Comparison of ENCODE assay signal across 6 cellular contexts in genomic region chr19:17246681-17247425, GRCh38. TPM values are rescaled to one million over a fixed set of nuclear protein-coding genes. Genes with fewer than 3 reads are reported as not detected.
A peak's percentile ranks its signal among the peaks of the same experiment; 100 is the strongest.
DNase-seq lines count a peak whose midpoint lies in the region; ATAC-seq, FAIRE-seq and TF ChIP-seq lines count a peak whose summit lies in the region.

No MANE protein-coding gene starts in this region.

- no peaks in the 10 kb centered on the region for H3K9me2 ChIP-seq in Karpas-422 (replicated peaks; ENCODE audit: insufficient read depth, low read length)

- H3K36me3 Mint-ChIP-seq in endodermal cell (ENCODE audit: low read depth) = peaks cover 3% of the 10 kb centered on the region

- H3K4me2 ChIP-seq in A549 (peak overlapping the region; percentile 90), Karpas-422 (ENCODE audit: low read depth, low read length, poor library complexity, severe bottlenecking) (peak overlapping the region; percentile 98)

- H3K9me3 Mint-ChIP-seq in endodermal cell = no peaks in the 10 kb centered on the region

- H2AFZ ChIP-seq in Karpas-422 (ENCODE audit: low read length) = peak overlapping the region; percentile 96

- H3K4me1 Mint-ChIP-seq in endodermal cell = peaks cover 31% of the 10 kb centered on the region

- H3K36me3 ChIP-seq in Karpas-422 (ENCODE audit: insufficient read depth, low read length) (no peaks in the 10 kb centered on the region), endodermal cell (ENCODE audit: control insufficient read depth, insufficient read depth, low read length) (no peaks in the 10 kb centered on the region), sigmoid colon (no peaks in the 10 kb centered on the region)

- intact Hi-C loops in sigmoid colon (cut with DNase I) = loop anchor here (5.0 kb wide), 2 partner anchors 35 to 60 kb away; partner anchors contain the start of genes ANKLE1, DDA1 and MRPL34

- peak overlapping the region; percentile 99 for H3K27ac Mint-ChIP-seq in endodermal cell

- peak overlapping the region; percentile 93 for H3K4me3 ChIP-seq in A549
- H3K4me3 ChIP-seq in Karpas-422 (ENCODE audit: low read length) = peak overlapping the region; percentile 75
- peak overlapping the region; percentile 65 for H3K4me3 ChIP-seq in endodermal cell (ENCODE audit: low read length)
- H3K4me3 ChIP-seq in sigmoid colon = peak overlapping the region; percentile 46 to 95 (median 84)

- H3K27me3 Mint-ChIP-seq in endodermal cell (ENCODE audit: insufficient read depth) = no peaks in the 10 kb centered on the region

- no peaks in the 10 kb centered on the region for H3K27me3 ChIP-seq in Karpas-422 (ENCODE audit: low read length)
- no peaks in the 10 kb centered on the region for H3K27me3 ChIP-seq in endodermal cell (ENCODE audit: control insufficient read depth, insufficient read depth, low read length, poor library complexity, severe bottlenecking)
- no peaks in the 10 kb centered on the region for H3K27me3 ChIP-seq in sigmoid colon

- 3% methylated on average over 12 of the region's 21 CpGs for WGBS in A549 (ENCODE audit: missing lambda C conversion rate)
- WGBS in endodermal cell (ENCODE audit: insufficient coverage in 1 of 2, insufficient read length in 1 of 2), 2 experiments = 17 to 27% methylated on average over 9 to 21 of the region's 21 CpGs
- WGBS in sigmoid colon, 2 donors = 6 to 20% methylated on average over 21 of the region's 21 CpGs

- FAIRE-seq in A549 (lab: Jason Lieb, UNC) = no peak

- ATAC-seq in A549 = peak; percentile 20 to 51; a peak in 4 of 6 replicates

- peaks cover 24% of the 10 kb centered on the region for H3K79me2 ChIP-seq in Karpas-422 (ENCODE audit: low read length)

- H3K9ac ChIP-seq in Karpas-422 (ENCODE audit: low read length) (peak overlapping the region; percentile 82), endodermal cell (ENCODE audit: extremely low read depth, low read length, poor library complexity, severe bottlenecking) (peak overlapping the region; percentile 8)

- peaks cover 53% of the 10 kb centered on the region for H3K4me1 ChIP-seq in A549
- peaks cover 39% of the 10 kb centered on the region for H3K4me1 ChIP-seq in Karpas-422 (ENCODE audit: low read length)
- peaks cover 18% of the 10 kb centered on the region for H3K4me1 ChIP-seq in endodermal cell (ENCODE audit: control insufficient read depth, insufficient read depth, low read length)
- peaks cover 0 to 42% (median 31%) of the 10 kb centered on the region in 4 donors for H3K4me1 ChIP-seq in sigmoid colon

- TF ChIP-seq CTCF in A549 (IDR thresholded peaks at IDR 0.05) (no peak), endodermal cell (conservative IDR thresholded peaks at IDR 0.05) (no peak), sigmoid colon (IDR thresholded peaks at IDR 0.05) (no peak)

- H3K27ac ChIP-seq in A549 = peak overlapping the region; percentile 92 to 96
- no peak overlapping the region; the same call in 1 of the 2 replicates for H3K27ac ChIP-seq in Karpas-422 (ENCODE audit: low read length)
- peak overlapping the region; percentile 95 for H3K27ac ChIP-seq in endodermal cell (ENCODE audit: low read depth, low read length)
- peak overlapping the region; percentile 81 to 88 (median 84) for H3K27ac ChIP-seq in sigmoid colon

- H3K9me3 ChIP-seq in A549 = no peaks in the 10 kb centered on the region
- no peaks in the 10 kb centered on the region for H3K9me3 ChIP-seq in Karpas-422 (ENCODE audit: low read length)
- no peaks in the 10 kb centered on the region for H3K9me3 ChIP-seq in endodermal cell (ENCODE audit: control insufficient read depth, low read length)
- H3K9me3 ChIP-seq in sigmoid colon = no peaks in the 10 kb centered on the region

- CTCF ChIA-PET in A549 (lab: Yijun Ruan, JAX) = interaction anchor here (4.9 kb wide), 1 partner anchor 14 kb away, joined by 51 read pairs; no protein-coding TSS in a partner anchor

- DNase-seq in A549 (ENCODE audit: low read depth in 1 of 2, low spot score in 1 of 2) (peak in 1 of 2 experiments; percentile 68), Karpas-422 (no peak), endodermal cell (no peak), sigmoid colon (no peak), GOT3 (lab: John Stamatoyannopoulos, UW) (no peak)
- DNase-seq in activated CD4-positive, CD25-positive, alpha-beta regulatory T cell treated with anti-CD3 and anti-CD28 coated beads, Interleukin-2, amount 50 U/mL, for 72 hours = no peak

- TF ChIP-seq POLR2A in A549 (IDR thresholded peaks at IDR 0.05; ENCODE audit: low read length) (no peak; the same call in 1 of the 2 replicates), sigmoid colon (IDR thresholded peaks at IDR 0.05) (no peak)

- peak overlapping the region; percentile 70 for H3K4me3 Mint-ChIP-seq in endodermal cell

- TF ChIP-seq EP300 in A549 (IDR thresholded peaks at IDR 0.05) (no peak), sigmoid colon (IDR thresholded peaks at IDR 0.05) (no peak)

- peaks cover 16% of the 10 kb centered on the region for H4K20me1 ChIP-seq in Karpas-422 (ENCODE audit: insufficient read depth, low read depth, low read length)

- no peak for TF ChIP-seq RAD21 in A549 (conservative IDR thresholded peaks at IDR 0.05 in 1 of 2, IDR thresholded peaks at IDR 0.05 in 1 of 2)

- POLR2A ChIA-PET in A549 (lab: Yijun Ruan, JAX) = interaction anchor here (0.9 kb wide), 1 partner anchor 58 kb away, joined by 3 read pairs; no protein-coding TSS in a partner anchor

TF ChIP-seq in A549, 52 proteins besides CTCF, POLR2A, EP300 and RAD21 (continues in another document):
- TF ChIP-seq FOSL2 (IDR thresholded peaks at IDR 0.05) (no peak), FOSL2 (CRISPR knock-in tag; IDR thresholded peaks at IDR 0.05) (no peak)

RNA-seq across cellular contexts. Expression of gene NR2F6, which starts 1.1 kb away (rescaled TPM):
- polyA plus RNA-seq in A549 (2011; rRNA removed) (30.4 and 31.9 TPM in 2 replicates), A549 (2017; fragmentation: RNase III; extraction: RNeasy Plus Mini Kit Qiagen cat#74134 plus additional on column Dnase treatment) (37.7 to 42.4 TPM (median 42.1 TPM) in 3 replicates), sigmoid colon (10 to 100 TPM; 45.0 to 72.1 (median 59.5) TPM)
- 68.5 and 118 TPM in 2 replicates for polyA plus RNA-seq in A549 (2012; cell fraction: cytosol; rRNA removed)
- polyA plus RNA-seq in A549 (2012; cell fraction: nucleus; rRNA removed) = 86.5 and 152 TPM in 2 replicates
- 18.0 and 28.2 TPM in 2 replicates for polyA minus RNA-seq in A549 (2011; rRNA and poly(A)+ RNA removed)
- 8.6 and 20.3 TPM in 2 replicates for total RNA-seq in Karpas-422 (2014; rRNA removed; shearing (Covaris generic); ENCODE audit: low replicate concordance)
- total RNA-seq in endodermal cell (100 to 1,000 TPM; 103 to 107 TPM), sigmoid colon (10 to 100 TPM; 21.6 to 32.6 (median 27.8) TPM)
- polyA plus RNA-seq in endodermal cell (2013, experiment 1 of 2) = 59.2 TPM
- polyA plus RNA-seq in endodermal cell (2013, experiment 2 of 2) = 54.2 TPM

RNA-seq across cellular contexts. Expression of gene USHBP1, which starts 17.7 kb away (rescaled TPM):
- polyA plus RNA-seq in A549 (2011; rRNA removed) (0.03 and 0.04 TPM in 2 replicates), A549 (2017; fragmentation: RNase III; extraction: RNeasy Plus Mini Kit Qiagen cat#74134 plus additional on column Dnase treatment) (not detected in 3 replicates), sigmoid colon (1 to 10 TPM in 1 of 3 donors, under 1 TPM in 2; 0.23 to 2.1 (median 0.60) TPM)
- 0.03 TPM in 2 replicates for polyA plus RNA-seq in A549 (2012; cell fraction: cytosol; rRNA removed)
- 0.10 and 0.12 TPM in 2 replicates for polyA plus RNA-seq in A549 (2012; cell fraction: nucleus; rRNA removed)
- 0.08 TPM in 1 of 2 replicates, not detected in the other for polyA minus RNA-seq in A549 (2011; rRNA and poly(A)+ RNA removed)
- total RNA-seq in Karpas-422 (2014; rRNA removed; shearing (Covaris generic); ENCODE audit: low replicate concordance) = 0.25 TPM in 1 of 2 replicates, not detected in the other
- total RNA-seq in endodermal cell (1 to 10 TPM; 3.8 to 6.2 TPM), sigmoid colon (10 to 100 TPM in 1 of 4 donors, 1 to 10 TPM in 3; 1.6 to 18.6 (median 4.4) TPM)
- polyA plus RNA-seq in endodermal cell (2013, experiment 1 of 2) = 1.2 TPM
- 1.2 TPM for polyA plus RNA-seq in endodermal cell (2013, experiment 2 of 2)

RNA-seq across cellular contexts. Expression of gene BABAM1, which starts 20.4 kb away (rescaled TPM):
- polyA plus RNA-seq in A549 (2011; rRNA removed) (52.1 and 56.0 TPM in 2 replicates), A549 (2017; fragmentation: RNase III; extraction: RNeasy Plus Mini Kit Qiagen cat#74134 plus additional on column Dnase treatment) (64.0 to 67.6 TPM (median 65.7 TPM) in 3 replicates), sigmoid colon (10 to 100 TPM; 71.4 to 87.1 (median 83.7) TPM)
- 86.5 and 87.5 TPM in 2 replicates for polyA plus RNA-seq in A549 (2012; cell fraction: cytosol; rRNA removed)
- polyA plus RNA-seq in A549 (2012; cell fraction: nucleus; rRNA removed) = 96.9 and 101 TPM in 2 replicates
- 18.7 and 20.4 TPM in 2 replicates for polyA minus RNA-seq in A549 (2011; rRNA and poly(A)+ RNA removed)
- total RNA-seq in Karpas-422 (2014; rRNA removed; shearing (Covaris generic); ENCODE audit: low replicate concordance) = 83.9 and 84.7 TPM in 2 replicates
- total RNA-seq in endodermal cell (100 to 1,000 TPM; 136 to 151 TPM), sigmoid colon (100 to 1,000 TPM in 2 of 4 donors, 10 to 100 TPM in 2; 90.0 to 101 (median 98.7) TPM)
- 92.0 TPM for polyA plus RNA-seq in endodermal cell (2013, experiment 1 of 2)
- 81.9 TPM for polyA plus RNA-seq in endodermal cell (2013, experiment 2 of 2)

RNA-seq across cellular contexts. Expression of gene OCEL1, which starts 20.8 kb away (rescaled TPM):
- polyA plus RNA-seq in A549 (2011; rRNA removed) (5.5 and 8.5 TPM in 2 replicates), A549 (2017; fragmentation: RNase III; extraction: RNeasy Plus Mini Kit Qiagen cat#74134 plus additional on column Dnase treatment) (6.0 to 10.7 TPM (median 9.2 TPM) in 3 replicates), sigmoid colon (10 to 100 TPM; 33.0 to 79.8 (median 49.9) TPM)
- polyA plus RNA-seq in A549 (2012; cell fraction: cytosol; rRNA removed) = 7.7 and 9.8 TPM in 2 replicates
- 9.2 and 9.3 TPM in 2 replicates for polyA plus RNA-seq in A549 (2012; cell fraction: nucleus; rRNA removed)
- polyA minus RNA-seq in A549 (2011; rRNA and poly(A)+ RNA removed) = 6.3 and 6.7 TPM in 2 replicates
- total RNA-seq in Karpas-422 (2014; rRNA removed; shearing (Covaris generic); ENCODE audit: low replicate concordance) = 6.2 and 13.0 TPM in 2 replicates
- total RNA-seq in endodermal cell (10 to 100 TPM; 23.1 to 29.1 TPM), sigmoid colon (10 to 100 TPM in 2 of 4 donors, 1 to 10 TPM in 2; 7.5 to 15.8 (median 9.6) TPM)
- 16.5 TPM for polyA plus RNA-seq in endodermal cell (2013, experiment 1 of 2)
- 15.0 TPM for polyA plus RNA-seq in endodermal cell (2013, experiment 2 of 2)

RNA-seq across cellular contexts. Expression of gene USE1, which starts 31.7 kb away (rescaled TPM):
- polyA plus RNA-seq in A549 (2011; rRNA removed) (10.1 and 10.2 TPM in 2 replicates), A549 (2017; fragmentation: RNase III; extraction: RNeasy Plus Mini Kit Qiagen cat#74134 plus additional on column Dnase treatment) (15.5 to 18.4 TPM (median 16.5 TPM) in 3 replicates), sigmoid colon (10 to 100 TPM; 34.2 to 38.3 (median 34.7) TPM)
- polyA plus RNA-seq in A549 (2012; cell fraction: cytosol; rRNA removed) = 23.8 and 28.6 TPM in 2 replicates
- 18.2 and 19.8 TPM in 2 replicates for polyA plus RNA-seq in A549 (2012; cell fraction: nucleus; rRNA removed)
- 8.7 and 11.7 TPM in 2 replicates for polyA minus RNA-seq in A549 (2011; rRNA and poly(A)+ RNA removed)
- 34.0 and 39.8 TPM in 2 replicates for total RNA-seq in Karpas-422 (2014; rRNA removed; shearing (Covaris generic); ENCODE audit: low replicate concordance)
- total RNA-seq in endodermal cell (10 to 100 TPM; 17.4 to 18.4 TPM), sigmoid colon (10 to 100 TPM; 22.5 to 45.3 (median 37.8) TPM)
- 20.4 TPM for polyA plus RNA-seq in endodermal cell (2013, experiment 1 of 2)
- polyA plus RNA-seq in endodermal cell (2013, experiment 2 of 2) = 16.8 TPM
